In the genomic region with DNA sequence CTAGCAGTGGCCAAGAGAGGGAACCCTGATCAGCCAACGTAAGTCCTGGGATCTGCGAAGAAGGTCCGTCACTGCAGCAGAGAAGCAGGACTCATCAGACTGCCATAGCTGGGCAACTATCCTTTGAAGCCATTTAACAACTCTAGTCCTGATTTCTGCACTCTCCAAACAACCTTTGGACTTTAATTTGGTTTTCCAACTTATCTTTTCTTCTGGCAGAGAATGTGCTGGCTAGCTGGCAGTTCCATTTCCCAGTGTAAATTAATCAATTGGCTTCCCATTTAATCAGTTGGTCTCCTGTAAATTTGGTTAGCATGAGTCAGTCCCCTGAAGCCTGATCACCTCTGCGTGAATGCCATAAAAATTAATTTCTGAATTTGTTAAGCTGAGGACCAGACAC, we compare ENCODE assay signal across 21 cellular contexts.
DNase-seq lines count a peak whose midpoint lies in the region; ATAC-seq, FAIRE-seq and TF ChIP-seq lines count a peak whose summit lies in the region.
"Had no signal": no experiment of that assay in that cellular context is flagged by ENCODE, and none has a peak within 500 bp of the region (broad histone marks: within the 10 kb centered on the region; RNA-seq: fewer than 3 reads in every experiment).

No MANE protein-coding gene starts in this region.

- no peak for TF ChIP-seq CTCF in liver (IDR thresholded peaks at IDR 0.05; ENCODE audit: low read depth, low read length, missing input control)
- no peak for TF ChIP-seq CTCF in HepG2 (CRISPR knock-in tag; IDR thresholded peaks at IDR 0.05)
- no peak for TF ChIP-seq CTCF in right lobe of liver (IDR thresholded peaks at IDR 0.05)

- CTCF ChIA-PET in HepG2 (lab: Yijun Ruan, JAX; ENCODE audit: low intra/inter-chr PET ratio, low total read pairs) = no interaction called here

- H3K4me1 ChIP-seq in liver (ENCODE audit: control insufficient read depth in 4 of 4, insufficient read depth in 4 of 4, low read length in 3 of 4) = peaks cover 0 to 16% (median 3%) of the 10 kb centered on the region in 4 donors
- no peaks in the 10 kb centered on the region for H3K4me1 ChIP-seq in HepG2 (ENCODE audit: insufficient read depth, low read length)
- H3K4me1 ChIP-seq in right lobe of liver = peaks cover 0 to 15% (median 0%) of the 10 kb centered on the region in 4 donors
- H3K4me1 ChIP-seq in small intestine (ENCODE audit: control insufficient read depth in 2 of 2, insufficient read depth in 1 of 2, low read depth in 1 of 2, low read length in 1 of 2) = no peaks in the 10 kb centered on the region
- H3K4me1 ChIP-seq: A549; BLaER1 treated with 17β-estradiol and CSF1 and Interleukin-3, amounts not matched to agents 10 nM and 100 nM; Caco-2 had no signal

- no peaks in the 10 kb centered on the region for H3K36me3 ChIP-seq in liver (ENCODE audit: control insufficient read depth in 4 of 4, insufficient read depth in 3 of 4, low read depth in 1 of 4, low read length in 3 of 4)
- no peaks in the 10 kb centered on the region for H3K36me3 ChIP-seq in HepG2 (replicated peaks in 1 of 2; ENCODE audit: control insufficient read depth in 1 of 2, insufficient read depth in 2 of 2, low read length in 2 of 2)
- H3K36me3 ChIP-seq in right lobe of liver = no peaks in the 10 kb centered on the region
- no peaks in the 10 kb centered on the region for H3K36me3 ChIP-seq in small intestine (ENCODE audit: control insufficient read depth in 2 of 2, insufficient read depth in 2 of 2, low read length in 2 of 2)
- H3K36me3 ChIP-seq: BLaER1 treated with 17β-estradiol and CSF1 and Interleukin-3, amounts not matched to agents 10 nM and 100 nM had no signal

- no peak for DNase-seq in HepG2 (ENCODE audit: low spot score)
- DNase-seq in right lobe of liver = no peak
- DNase-seq in small intestine = peak; percentile 0
- DNase-seq in HuH-7 (ENCODE audit: low spot score) = no peak
- DNase-seq: AML-193; Caco-2; Calu3; CD4-positive, alpha-beta T cell; CD8-positive, alpha-beta T cell; DMS79 treated with DMSO at 0.1 percent for 48 hours; GF-D8 had no signal

- POLR2A ChIA-PET in HepG2 (lab: Yijun Ruan, JAX) = no interaction called here

- ATAC-seq in HepG2 (no peak), right lobe of liver (peak; percentile 64 to 90 (median 82)), HG02642 (IDR thresholded peaks at IDR 0.05; ENCODE audit: poor library complexity, unreplicated experiment) (no peak)
- ATAC-seq: A549; CD8-positive, alpha-beta T cell had no signal

- H3K9ac ChIP-seq in liver (ENCODE audit: low read depth in 1 of 2, low read length in 2 of 2) = no peak overlapping the region
- H3K9ac ChIP-seq in HepG2 (ENCODE audit: insufficient read depth, low read depth, low read length) = no peak overlapping the region
- H3K9ac ChIP-seq: BLaER1 treated with 17β-estradiol and CSF1 and Interleukin-3, amounts not matched to agents 10 nM and 100 nM had no signal

- H3K27me3 ChIP-seq in liver (ENCODE audit: control insufficient read depth in 4 of 4, insufficient read depth in 4 of 4, low read length in 3 of 4) = no peaks in the 10 kb centered on the region
- H3K27me3 ChIP-seq in HepG2 (ENCODE audit: control insufficient read depth in 1 of 2, insufficient read depth in 2 of 2, low read length in 2 of 2) = no peaks in the 10 kb centered on the region
- H3K27me3 ChIP-seq in right lobe of liver = no peaks in the 10 kb centered on the region
- peaks cover 0 to 2% of the 10 kb centered on the region in 2 donors for H3K27me3 ChIP-seq in small intestine (ENCODE audit: control insufficient read depth in 2 of 2, insufficient read depth in 2 of 2, low read length in 2 of 2)

- in situ Hi-C loops in HepG2 (cut with HindIII; ENCODE audit: extremely low pct_ligation_motif_present, low pct_unique_long_range_greater_than_20kb) = no loop called here

- TF ChIP-seq EP300 in HepG2 (IDR thresholded peaks at IDR 0.05; ENCODE audit: low read depth in 2 of 2, low read length in 2 of 2) (no peak), HepG2 (CRISPR knock-in tag; IDR thresholded peaks at IDR 0.05; ENCODE audit: borderline replicate concordance) (no peak)

- intact Hi-C loops in HepG2 (cut with micrococcal nuclease; ENCODE audit: unreplicated experiment) = no loop called here
- intact Hi-C loops in right lobe of liver (cut with DNase I) = no loop called here

- no peak overlapping the region for H2AFZ ChIP-seq in HepG2 (ENCODE audit: low read length)

- TF ChIP-seq RAD21 in liver (IDR thresholded peaks at IDR 0.05) (no peak), HepG2 (CRISPR knock-in tag; IDR thresholded peaks at IDR 0.05) (no peak)

- H3K79me2 ChIP-seq in HepG2 (ENCODE audit: insufficient read depth, low read length) = no peaks in the 10 kb centered on the region

- no peak for FAIRE-seq in HepG2 (lab: Jason Lieb, UNC)
- no peak for FAIRE-seq in small intestine (lab: Jason Lieb, UNC)
- FAIRE-seq: A549, D721Med, G401.6, GM12891, GM19239 had no signal

- H3K9me3 ChIP-seq in liver (ENCODE audit: control insufficient read depth in 4 of 4, low read length in 3 of 4) (no peaks in the 10 kb centered on the region), HepG2 (ENCODE audit: low read length) (no peaks in the 10 kb centered on the region), right lobe of liver (no peaks in the 10 kb centered on the region), small intestine (ENCODE audit: control insufficient read depth, low read depth) (no peaks in the 10 kb centered on the region)
- H3K9me3 ChIP-seq: A549, Caco-2 had no signal

- no peaks in the 10 kb centered on the region for H4K20me1 ChIP-seq in HepG2 (ENCODE audit: insufficient read depth, low read length)
- H4K20me1 ChIP-seq: BLaER1 treated with 17β-estradiol and CSF1 and Interleukin-3, amounts not matched to agents 10 nM and 100 nM had no signal

- H3K4me3 ChIP-seq in liver (ENCODE audit: low read depth in 1 of 3, low read length in 3 of 3) (no peak overlapping the region), HepG2 (replicated peaks in 1 of 3; ENCODE audit: insufficient read depth in 1 of 3, low read depth in 2 of 3, low read length in 3 of 3) (no peak overlapping the region), right lobe of liver (no peak overlapping the region), small intestine (ENCODE audit: low read depth in 1 of 2, low read length in 2 of 2) (no peak overlapping the region)
- H3K4me3 ChIP-seq: A549; BLaER1 treated with 17β-estradiol and CSF1 and Interleukin-3, amounts not matched to agents 10 nM and 100 nM had no signal

- TF ChIP-seq POLR2A in HepG2 (IDR thresholded peaks at IDR 0.05; ENCODE audit: insufficient read depth in 1 of 2, low read depth in 2 of 2, low read length in 2 of 2) (no peak), right lobe of liver (IDR thresholded peaks at IDR 0.05) (no peak)

- 36% methylated on average over 4 of the region's 4 CpGs for WGBS in liver
- WGBS in HepG2 (ENCODE audit: low lambda C conversion rate) = 7% methylated on average over 3 of the region's 4 CpGs
- WGBS in right lobe of liver (ENCODE audit: insufficient coverage, low coverage, low lambda C conversion rate, missing lambda C conversion rate) = 25% methylated on average over 1 of the region's 4 CpGs
- WGBS in small intestine, 3 donors = 30 to 82% (median 51%) methylated on average over 4 of the region's 4 CpGs

- no peak overlapping the region for H3K27ac ChIP-seq in liver (ENCODE audit: low read depth in 1 of 2, low read length in 2 of 2)
- no peak overlapping the region for H3K27ac ChIP-seq in HepG2 (ENCODE audit: extremely low read length, insufficient read depth, low read length)
- no peak overlapping the region for H3K27ac ChIP-seq in right lobe of liver
- no peak overlapping the region for H3K27ac ChIP-seq in small intestine (ENCODE audit: low read depth in 1 of 2, low read length in 1 of 2)
- H3K27ac ChIP-seq: 22Rv1; A549; BLaER1 treated with 17β-estradiol and CSF1 and Interleukin-3, amounts not matched to agents 10 nM and 100 nM; C4-2B had no signal

- no TSS peak for BruUV-seq in HepG2 (replicated peaks; lab: Mats Ljungman, UMichigan)

- no peak overlapping the region for H3K4me2 ChIP-seq in HepG2 (ENCODE audit: low read depth, low read length)
- H3K4me2 ChIP-seq: A549; BLaER1 treated with 17β-estradiol and CSF1 and Interleukin-3, amounts not matched to agents 10 nM and 100 nM had no signal

TF ChIP-seq in liver, 16 proteins besides CTCF, POLR2A, EP300 and RAD21 (continues in another document):
- TF ChIP-seq GABPA (IDR thresholded peaks at IDR 0.05 in 1 of 2, conservative IDR thresholded peaks at IDR 0.05 in 1 of 2) = no peak
- no peak for TF ChIP-seq JUND (IDR thresholded peaks at IDR 0.05)
- peak; percentile 18 for TF ChIP-seq HNF4G (IDR thresholded peaks at IDR 0.05)
- no peak for TF ChIP-seq NR2F2 (IDR thresholded peaks at IDR 0.05)
- TF ChIP-seq, protein P1, sequence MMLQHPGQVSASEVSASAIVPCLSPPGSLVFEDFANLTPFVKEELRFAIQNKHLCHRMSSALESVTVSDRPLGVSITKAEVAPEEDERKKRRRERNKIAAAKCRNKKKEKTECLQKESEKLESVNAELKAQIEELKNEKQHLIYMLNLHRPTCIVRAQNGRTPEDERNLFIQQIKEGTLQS (IDR thresholded peaks at IDR 0.05) = no peak
- peak; percentile 47 for TF ChIP-seq YY1 (IDR thresholded peaks at IDR 0.05)
- no peak for TF ChIP-seq EGR1 (IDR thresholded peaks at IDR 0.05; ENCODE audit: low read depth in 2 of 2)
- TF ChIP-seq HNF4A (conservative IDR thresholded peaks at IDR 0.05) = peak; percentile 71 to 75

TF ChIP-seq in HepG2, 621 proteins besides CTCF, POLR2A, EP300 and RAD21 (continues in another document):
- TF ChIP-seq ZNF703 (CRISPR knock-in tag; IDR thresholded peaks at IDR 0.05; ENCODE audit: borderline replicate concordance) (no peak), MEIS2 (CRISPR knock-in tag; IDR thresholded peaks at IDR 0.05) (no peak), KAT8 (CRISPR knock-in tag; IDR thresholded peaks at IDR 0.05) (no peak), POLR2AphosphoS2 (IDR thresholded peaks at IDR 0.05; ENCODE audit: low read depth, low read length) (no peak)
- TF ChIP-seq, protein P2, sequence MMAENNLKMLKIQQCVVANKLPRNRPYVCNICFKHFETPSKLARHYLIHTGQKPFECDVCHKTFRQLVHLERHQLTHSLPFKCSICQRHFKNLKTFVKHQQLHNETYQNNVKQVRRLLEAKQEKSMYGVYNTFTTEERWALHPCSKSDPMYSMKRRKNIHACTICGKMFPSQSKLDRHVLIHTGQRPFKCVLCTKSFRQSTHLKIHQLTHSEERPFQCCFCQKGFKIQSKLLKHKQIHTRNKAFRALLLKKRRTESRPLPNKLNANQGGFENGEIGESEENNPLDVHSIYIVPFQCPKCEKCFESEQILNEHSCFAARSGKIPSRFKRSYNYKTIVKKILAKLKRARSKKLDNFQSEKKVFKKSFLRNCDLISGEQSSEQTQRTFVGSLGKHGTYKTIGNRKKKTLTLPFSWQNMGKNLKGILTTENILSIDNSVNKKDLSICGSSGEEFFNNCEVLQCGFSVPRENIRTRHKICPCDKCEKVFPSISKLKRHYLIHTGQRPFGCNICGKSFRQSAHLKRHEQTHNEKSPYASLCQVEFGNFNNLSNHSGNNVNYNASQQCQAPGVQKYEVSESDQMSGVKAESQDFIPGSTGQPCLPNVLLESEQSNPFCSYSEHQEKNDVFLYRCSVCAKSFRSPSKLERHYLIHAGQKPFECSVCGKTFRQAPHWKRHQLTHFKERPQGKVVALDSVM (CRISPR knock-in tag; IDR thresholded peaks at IDR 0.05) = no peak

Comparison
In these comparisons a context has a peak if more than half of its experiments do, and no peak if none do; other contexts are left out.
1. ATAC-seq: peak in right lobe of liver (4 of 4); none in HepG2 (single experiment) and HG02642 (single experiment).